In genomic region chr12:127414186-127414585, GRCh38 we compare ENCODE assay signal across 6 cellular contexts.
"Had no signal": no experiment of that assay in that cellular context is flagged by ENCODE, and none has a peak within 500 bp of the region (broad histone marks: within the 10 kb centered on the region; RNA-seq: fewer than 3 reads in every experiment).

No MANE protein-coding gene starts in this region.

- H3K27ac ChIP-seq: GM23248, HL-60 had no signal

- DNase-seq: GM23248, GOT3, H9, HCEC 1CT, KBM-7 had no signal

- H2AFZ ChIP-seq: GM23248 had no signal

- H3K4me3 ChIP-seq: GM23248 had no signal

- H3K9ac ChIP-seq: GM23248 had no signal
